ENCODE assay signal across 1 cellular context in genomic region chr1:186680031-186681012, GRCh38.
A peak's percentile ranks its signal among the peaks of the same experiment; 100 is the strongest.
TF ChIP-seq lines count a peak whose summit lies in the region.

PTGS2 (minus strand) TSS chr1:186680423; CDS start chr1:186680290, 133 bp downstream.

TF ChIP-seq in HEK293, 187 proteins besides CTCF, POLR2A, EP300 and RAD21 (continued from another document):
- TF ChIP-seq PRDM10 (tag by site-specific recombination; IDR thresholded peaks at IDR 0.05) (peak; percentile 85), ZNF692 (tag by site-specific recombination; IDR thresholded peaks at IDR 0.05) (0 out of 2 replicates have a peak, but pooled peaks have one; percentile 30), ZNF514 (tag by site-specific recombination; IDR thresholded peaks at IDR 0.05) (no peak), PATZ1 (tag by site-specific recombination; IDR thresholded peaks at IDR 0.05) (peak; percentile 74; the same call in 1 of the 2 replicates), ZNF843 (tag by site-specific recombination; IDR thresholded peaks at IDR 0.05) (no peak), ZNF335 (tag by site-specific recombination; conservative IDR thresholded peaks at IDR 0.05) (peak; percentile 58; the same call in 1 of the 2 replicates), EGR2 (tag by site-specific recombination; IDR thresholded peaks at IDR 0.05; ENCODE audit: low read depth) (peak; percentile 38), ZNF518A (tag by site-specific recombination; conservative IDR thresholded peaks at IDR 0.05; ENCODE audit: low read depth) (0 out of 2 replicates have a peak, but pooled peaks have one; percentile 22), ZNF561 (tag by site-specific recombination; IDR thresholded peaks at IDR 0.05; ENCODE audit: borderline replicate concordance) (peak; percentile 8; the same call in 1 of the 2 replicates), ZBTB26 (tag by site-specific recombination; optimal IDR thresholded peaks at IDR 0.05) (peak; percentile 84), ZNF37A (tag by site-specific recombination; IDR thresholded peaks at IDR 0.05) (no peak), KLF1 (tag by site-specific recombination; IDR thresholded peaks at IDR 0.05) (peak; percentile 23; the same call in 1 of the 2 replicates), TRIM28 (IDR thresholded peaks at IDR 0.05; ENCODE audit: borderline replicate concordance, low read length) (peak; percentile 53; the same call in 1 of the 2 replicates), ZNF398 (tag by site-specific recombination; IDR thresholded peaks at IDR 0.05) (peak; percentile 96), ZNF488 (tag by site-specific recombination; IDR thresholded peaks at IDR 0.05) (no peak), GFI1B (tag by site-specific recombination; IDR thresholded peaks at IDR 0.05) (no peak), ZBTB10 (tag by site-specific recombination; IDR thresholded peaks at IDR 0.05) (no peak), MZF1 (tag by site-specific recombination; IDR thresholded peaks at IDR 0.05; ENCODE audit: borderline replicate concordance) (peak; percentile 64; the same call in 1 of the 2 replicates), ZBTB8A (tag by site-specific recombination; IDR thresholded peaks at IDR 0.05) (peak; percentile 30; the same call in 1 of the 2 replicates), ZEB2 (tag by site-specific recombination; IDR thresholded peaks at IDR 0.05) (peak; percentile 96), ZNF221 (tag by site-specific recombination; IDR thresholded peaks at IDR 0.05; ENCODE audit: borderline replicate concordance) (no peak), ZIC2 (tag by site-specific recombination; IDR thresholded peaks at IDR 0.05) (peak; percentile 57), ZNF785 (tag by site-specific recombination; IDR thresholded peaks at IDR 0.05) (0 out of 2 replicates have a peak, but pooled peaks have one; percentile 37), SP7 (tag by site-specific recombination; IDR thresholded peaks at IDR 0.05) (peak; percentile 37; the same call in 1 of the 2 replicates)
